11 cellular contexts compared by ENCODE assay signal in genomic region chr18:56235061-56235772, GRCh38.
A peak's percentile ranks its signal among the peaks of the same experiment; 100 is the strongest.
DNase-seq lines count a peak whose midpoint lies in the region; ATAC-seq and TF ChIP-seq lines count a peak whose summit lies in the region.
"Had no signal": no experiment of that assay in that cellular context is flagged by ENCODE, and none has a peak within 500 bp of the region (broad histone marks: within the 10 kb centered on the region; RNA-seq: fewer than 3 reads in every experiment).

No MANE protein-coding gene starts in this region.

- H3K36me3 Mint-ChIP-seq in activated T-cell treated with anti-CD3 and anti-CD28 coated beads, Interleukin-2, amount 50 U/mL, for 72 hours (ENCODE audit: insufficient read depth in 2 of 2), result peaks cover 0 to 3% of the 10 kb centered on the region in 2 donors

- ATAC-seq in GM21447 (IDR thresholded peaks at IDR 0.05; ENCODE audit: unreplicated experiment), result peak; percentile 81
- ATAC-seq in HG03342 (IDR thresholded peaks at IDR 0.05; ENCODE audit: unreplicated experiment), result peak; percentile 68
- no peak for ATAC-seq in activated T-cell treated with anti-CD3 and anti-CD28 coated beads, Interleukin-2, amount 50 U/mL, for 72 hours (replicated peaks in 1 of 2)
- ATAC-seq: heart left ventricle had no signal

- H3K9me3 ChIP-seq in adrenal gland (replicated peaks in 1 of 3), result no peaks in the 10 kb centered on the region

- DNase-seq in GM12864 (ENCODE audit: low read depth), result peak; percentile 15
- peak; percentile 44 for DNase-seq in astrocyte of the hippocampus (ENCODE audit: low read depth, low spot score)
- no peak for DNase-seq in foreskin melanocyte
- DNase-seq in adrenal gland, result no peak
- DNase-seq in hepatic stellate cell (ENCODE audit: low spot score), result no peak
- DNase-seq in activated T-cell treated with anti-CD3 and anti-CD28 coated beads, Interleukin-2, amount 50 U/mL, for 72 hours, result no peak
- DNase-seq: amniotic stem cell, heart left ventricle, NCI-H146 had no signal

- peaks cover 12% of the 10 kb centered on the region for H3K27me3 Mint-ChIP-seq in activated T-cell treated with anti-CD3 and anti-CD28 coated beads, Interleukin-2, amount 50 U/mL, for 72 hours (ENCODE audit: low read depth)

- TF ChIP-seq POLR2A in adrenal gland (IDR thresholded peaks at IDR 0.05), result no peak

- H3K4me1 Mint-ChIP-seq in activated T-cell treated with anti-CD3 and anti-CD28 coated beads, Interleukin-2, amount 50 U/mL, for 72 hours (ENCODE audit: low read depth), result no peaks in the 10 kb centered on the region

- no peak overlapping the region for H3K4me3 Mint-ChIP-seq in activated T-cell treated with anti-CD3 and anti-CD28 coated beads, Interleukin-2, amount 50 U/mL, for 72 hours

- WGBS in adrenal gland, 4 donors, result 65 to 79% (median 76%) methylated on average over 10 of the region's 10 CpGs

- no peak overlapping the region for H3K27ac ChIP-seq in adrenal gland
- H3K27ac ChIP-seq: heart left ventricle had no signal

- intact Hi-C loops in adrenal gland (cut with DNase I), result no loop called here

- H3K4me1 ChIP-seq in adrenal gland (replicated peaks in 1 of 2), result peaks cover 4 to 6% of the 10 kb centered on the region in 2 donors

- peaks cover 12 to 14% of the 10 kb centered on the region in 2 donors for H3K9me3 Mint-ChIP-seq in activated T-cell treated with anti-CD3 and anti-CD28 coated beads, Interleukin-2, amount 50 U/mL, for 72 hours

- H3K27me3 ChIP-seq in adrenal gland, result no peaks in the 10 kb centered on the region
- H3K27me3 ChIP-seq: heart left ventricle had no signal

- no peak overlapping the region for H3K4me3 ChIP-seq in GM12864 (ENCODE audit: low read depth, low read length)
- H3K4me3 ChIP-seq in adrenal gland, result no peak overlapping the region
- H3K4me3 ChIP-seq: heart left ventricle had no signal

- no peak overlapping the region for H3K27ac Mint-ChIP-seq in activated T-cell treated with anti-CD3 and anti-CD28 coated beads, Interleukin-2, amount 50 U/mL, for 72 hours

- TF ChIP-seq CTCF in GM12864 (IDR thresholded peaks at IDR 0.05; ENCODE audit: low read depth, low read length, missing control alignments) (no peak), adrenal gland (IDR thresholded peaks at IDR 0.05) (no peak)

- no peaks in the 10 kb centered on the region for H3K36me3 ChIP-seq in adrenal gland (replicated peaks in 1 of 2)
- H3K36me3 ChIP-seq: heart left ventricle had no signal

Comparison
In these comparisons a context has a peak if more than half of its experiments do, and no peak if none do; other contexts are left out.
1. DNase-seq: peak in GM12864 (single experiment) and astrocyte of the hippocampus (single experiment); none in foreskin melanocyte (single experiment), adrenal gland (0 of 7), hepatic stellate cell (single experiment) and activated T-cell treated with anti-CD3 and anti-CD28 coated beads, Interleukin-2, amount 50 U/mL, for 72 hours (0 of 2).
2. ATAC-seq: peak in GM21447 (single experiment) and HG03342 (single experiment); none in activated T-cell treated with anti-CD3 and anti-CD28 coated beads, Interleukin-2, amount 50 U/mL, for 72 hours (0 of 2).